In genomic region chr7:31470883-31471282, GRCh38 we compare ENCODE assay signal across 6 cellular contexts. TPM values are rescaled to one million over a fixed set of nuclear protein-coding genes. Genes with fewer than 3 reads are reported as not detected.
"Had no signal": no experiment of that assay in that cellular context is flagged by ENCODE, and none has a peak within 500 bp of the region (broad histone marks: within the 10 kb centered on the region; RNA-seq: fewer than 3 reads in every experiment).

No MANE protein-coding gene starts in this region.

RNA-seq across cellular contexts. Expression of gene ITPRID1, which starts 43.0 kb away (rescaled TPM):
- total RNA-seq: HepG2, HT-29, HT1080, IMR-90, K562 had no signal
- polyA plus RNA-seq: HepG2, IgD-negative memory B cell, IMR-90, K562 had no signal
